Comparison of ENCODE assay signal across 11 cellular contexts in the genomic region with DNA sequence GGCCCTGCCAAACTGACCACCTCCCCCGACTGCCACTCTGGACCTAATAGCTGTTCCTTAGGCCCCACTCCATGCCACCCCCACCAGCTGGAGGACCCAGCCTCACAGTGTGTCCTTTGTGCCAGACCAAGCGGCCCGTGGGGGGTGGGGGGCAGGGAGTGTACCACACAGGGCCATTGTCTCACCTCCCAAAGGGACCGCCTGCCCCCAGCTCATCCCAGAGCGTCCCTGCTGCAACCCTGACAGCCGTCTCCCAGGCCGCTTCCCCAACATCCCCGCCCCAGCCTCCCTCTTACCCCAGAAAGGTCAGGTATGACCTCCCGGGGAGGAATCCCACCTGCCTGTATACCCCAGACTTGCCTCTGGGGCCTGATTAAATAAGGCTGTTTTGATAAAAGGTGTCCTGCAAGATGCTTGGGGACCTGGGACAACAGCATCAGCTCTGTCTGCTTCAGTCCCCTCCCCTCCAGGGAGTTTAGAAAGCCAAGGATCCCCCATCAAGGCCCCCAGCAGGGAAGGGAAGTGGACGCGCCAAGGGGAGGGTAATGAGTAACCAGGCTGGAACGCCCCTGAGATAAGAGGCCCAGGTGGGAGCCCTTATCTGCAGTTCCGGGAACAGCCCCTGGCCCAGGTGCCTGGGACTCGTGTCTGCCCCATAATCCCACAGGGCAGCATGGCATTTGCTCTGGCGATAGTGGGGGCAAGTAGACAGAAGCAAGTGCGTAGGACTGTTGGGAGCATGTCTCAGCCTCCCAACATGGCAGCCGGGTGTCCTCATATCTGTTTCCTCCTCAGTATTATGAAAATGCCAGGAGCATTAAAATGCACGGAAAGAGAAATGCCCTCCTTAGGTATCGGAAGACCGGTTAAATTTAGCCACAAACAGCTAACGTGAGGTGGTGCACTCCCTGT. TPM values are rescaled to one million over a fixed set of nuclear protein-coding genes. Genes with fewer than 3 reads are reported as not detected.
DNase-seq lines count a peak whose midpoint lies in the region; ATAC-seq and TF ChIP-seq lines count a peak whose summit lies in the region.
"Had no signal": no experiment of that assay in that cellular context is flagged by ENCODE, and none has a peak within 500 bp of the region (broad histone marks: within the 10 kb centered on the region; RNA-seq: fewer than 3 reads in every experiment).

No MANE protein-coding gene starts in this region.

- ATAC-seq in right lobe of liver, result peak; percentile 62 to 74 (median 68)
- ATAC-seq in HG02938 (IDR thresholded peaks at IDR 0.05; ENCODE audit: unreplicated experiment), result no peak
- ATAC-seq in HG03196 (IDR thresholded peaks at IDR 0.05; ENCODE audit: unreplicated experiment), result no peak
- no peak for ATAC-seq in natural killer cell treated with Interleukin-12 subunit alpha and Interleukin-12 subunit beta and Interleukin-15 and Interleukin-18, amount 100 ng/mL, for 72 hours

- H3K4me3 Mint-ChIP-seq in natural killer cell treated with Interleukin-12 subunit alpha and Interleukin-12 subunit beta and Interleukin-15 and Interleukin-18, amount 100 ng/mL, for 72 hours, result no peak overlapping the region

- intact Hi-C loops in right lobe of liver (cut with DNase I) (no loop called here), stomach (cut with DNase I; ENCODE audit: low total_unique reads) (no loop called here)

- H3K4me1 ChIP-seq in right lobe of liver (peaks cover 0 to 77% (median 48%) of the 10 kb centered on the region in 4 donors), stomach (peaks cover 57 to 76% (median 73%) of the 10 kb centered on the region in 4 donors)

- no peaks in the 10 kb centered on the region for H3K36me3 Mint-ChIP-seq in natural killer cell treated with Interleukin-12 subunit alpha and Interleukin-12 subunit beta and Interleukin-15 and Interleukin-18, amount 100 ng/mL, for 72 hours

- DNase-seq in HuH-7 (ENCODE audit: low spot score) (peak; percentile 87), caudate nucleus (lab: John Stamatoyannopoulos, UW) (peak in 58 of 61 donors; percentile 22 to 92 (median 80)), right lobe of liver (peak; percentile 81 to 90 (median 89)), stomach (peak; percentile 93)
- DNase-seq in stimulated activated CD8-positive, alpha-beta memory T cell treated with anti-CD3 and anti-CD28 coated beads, Interleukin-4, amount 100 ng/mL, for 48 hours, result no peak
- no peak for DNase-seq in natural killer cell treated with Interleukin-12 subunit alpha and Interleukin-12 subunit beta and Interleukin-15 and Interleukin-18, amount 100 ng/mL, for 72 hours (ENCODE audit: low spot score)
- DNase-seq: activated CD8-positive, alpha-beta memory T cell treated with anti-CD3 and anti-CD28 coated beads, Interleukin-2, amount 50 U/mL, for 48 hours; NCI-H1694 treated with DMSO at 0.1 percent for 48 hours; T-helper 9 cell had no signal

- no peaks in the 10 kb centered on the region for H3K27me3 Mint-ChIP-seq in natural killer cell treated with Interleukin-12 subunit alpha and Interleukin-12 subunit beta and Interleukin-15 and Interleukin-18, amount 100 ng/mL, for 72 hours

- no peak overlapping the region for H3K27ac Mint-ChIP-seq in natural killer cell treated with Interleukin-12 subunit alpha and Interleukin-12 subunit beta and Interleukin-15 and Interleukin-18, amount 100 ng/mL, for 72 hours

- H3K27me3 ChIP-seq in right lobe of liver (no peaks in the 10 kb centered on the region), stomach (no peaks in the 10 kb centered on the region)

- peak overlapping the region in 1 of 3 donors; percentile 13 for H3K4me3 ChIP-seq in right lobe of liver
- peak overlapping the region in 1 of 4 donors; percentile 5 for H3K4me3 ChIP-seq in stomach

- TF ChIP-seq CTCF in right lobe of liver (IDR thresholded peaks at IDR 0.05) (no peak), stomach (IDR thresholded peaks at IDR 0.05) (no peak)

- H3K36me3 ChIP-seq in right lobe of liver, result peaks cover 0 to 19% (median 7%) of the 10 kb centered on the region in 4 donors
- H3K36me3 ChIP-seq in stomach, result peaks cover 20 to 38% (median 30%) of the 10 kb centered on the region in 4 donors

- WGBS in right lobe of liver (ENCODE audit: insufficient coverage, low coverage, low lambda C conversion rate, missing lambda C conversion rate), result 26% methylated on average over 10 of the region's 21 CpGs
- 24 to 50% (median 34%) methylated on average over 18 to 21 of the region's 21 CpGs for WGBS in stomach, 5 donors

- H3K9me3 Mint-ChIP-seq in natural killer cell treated with Interleukin-12 subunit alpha and Interleukin-12 subunit beta and Interleukin-15 and Interleukin-18, amount 100 ng/mL, for 72 hours, result no peaks in the 10 kb centered on the region

- no peaks in the 10 kb centered on the region for H3K9me3 ChIP-seq in right lobe of liver
- H3K9me3 ChIP-seq in stomach, result no peaks in the 10 kb centered on the region

- peaks cover 16 to 18% of the 10 kb centered on the region in 2 donors for H3K4me1 Mint-ChIP-seq in natural killer cell treated with Interleukin-12 subunit alpha and Interleukin-12 subunit beta and Interleukin-15 and Interleukin-18, amount 100 ng/mL, for 72 hours (ENCODE audit: low read depth in 2 of 2)

- peak; percentile 49 for TF ChIP-seq POLR2A in right lobe of liver (IDR thresholded peaks at IDR 0.05)
- TF ChIP-seq POLR2A in stomach (IDR thresholded peaks at IDR 0.05), result peak in 1 of 4 donors; percentile 20

- TF ChIP-seq EP300 in stomach (IDR thresholded peaks at IDR 0.05), result no peak

- H3K27ac ChIP-seq in caudate nucleus (ENCODE audit: low read depth, low read length) (peak overlapping the region; percentile 89), right lobe of liver (peak overlapping the region; percentile 43 to 99 (median 68)), stomach (peak overlapping the region; percentile 89 to 100 (median 99))

RNA-seq across cellular contexts. Expression of a gene that starts 9.0 kb away (rescaled TPM):
- 100 to 1,000 TPM in 1 of 6 experiments, 10 to 100 TPM in 5; 29.2 to 117 (median 68.0) TPM for total RNA-seq in right lobe of liver
- total RNA-seq in stomach, result 100 to 1,000 TPM in 2 of 5 donors, 10 to 100 TPM in 3; 28.6 to 195 (median 66.3) TPM
- 100 to 1,000 TPM in 1 of 3 donors, 10 to 100 TPM in 2; 70.2 to 112 (median 90.1) TPM for polyA plus RNA-seq in stomach
- 1 to 10 TPM; 1.9 to 3.5 TPM for total RNA-seq in natural killer cell treated with Interleukin-12 subunit alpha and Interleukin-12 subunit beta and Interleukin-15 and Interleukin-18, amount 100 ng/mL, for 72 hours

RNA-seq across cellular contexts. Expression of a gene that starts 10.6 kb away (rescaled TPM):
- total RNA-seq in right lobe of liver (under 1 TPM in 1 of 6 experiments, not detected in 5; 0.64 TPM), stomach (1 to 10 TPM in 1 of 5 donors, not detected in 4; 4.2 TPM)
- polyA plus RNA-seq in stomach, result 1 to 10 TPM; 4.1 to 7.1 (median 5.0) TPM
- total RNA-seq in natural killer cell treated with Interleukin-12 subunit alpha and Interleukin-12 subunit beta and Interleukin-15 and Interleukin-18, amount 100 ng/mL, for 72 hours, result not detected

RNA-seq across cellular contexts. Expression of a gene that starts 39.4 kb away (rescaled TPM):
- total RNA-seq in right lobe of liver (10 to 100 TPM; 18.4 to 27.3 (median 24.1) TPM), stomach (10 to 100 TPM; 39.5 to 87.9 (median 55.6) TPM)
- 10 to 100 TPM; 30.3 to 43.6 (median 34.1) TPM for polyA plus RNA-seq in stomach
- 100 to 1,000 TPM in 1 of 2 donors, 10 to 100 TPM in 1; 85.5 to 142 TPM for total RNA-seq in natural killer cell treated with Interleukin-12 subunit alpha and Interleukin-12 subunit beta and Interleukin-15 and Interleukin-18, amount 100 ng/mL, for 72 hours

RNA-seq across cellular contexts. Expression of a gene that starts 50.0 kb away (rescaled TPM):
- total RNA-seq in right lobe of liver (10 to 100 TPM in 5 of 6 experiments, 1 to 10 TPM in 1; 9.0 to 27.8 (median 14.2) TPM), stomach (100 to 1,000 TPM in 1 of 5 donors, 10 to 100 TPM in 2, 1 to 10 TPM in 2; 5.5 to 120 (median 28.4) TPM)
- polyA plus RNA-seq in stomach, result 10 to 100 TPM; 11.3 to 17.8 (median 13.6) TPM
- total RNA-seq in natural killer cell treated with Interleukin-12 subunit alpha and Interleukin-12 subunit beta and Interleukin-15 and Interleukin-18, amount 100 ng/mL, for 72 hours, result under 1 TPM; 0.38 to 0.53 TPM

Comparison
In these comparisons a context has a peak if more than half of its experiments do, and no peak if none do; other contexts are left out.
1. DNase-seq: peak in HuH-7 (single experiment), caudate nucleus (58 of 61), right lobe of liver (3 of 3) and stomach (single experiment); none in stimulated activated CD8-positive, alpha-beta memory T cell treated with anti-CD3 and anti-CD28 coated beads, Interleukin-4, amount 100 ng/mL, for 48 hours (single experiment) and natural killer cell treated with Interleukin-12 subunit alpha and Interleukin-12 subunit beta and Interleukin-15 and Interleukin-18, amount 100 ng/mL, for 72 hours (single experiment).
2. ATAC-seq: peak in right lobe of liver (4 of 4); none in HG02938 (single experiment), HG03196 (single experiment) and natural killer cell treated with Interleukin-12 subunit alpha and Interleukin-12 subunit beta and Interleukin-15 and Interleukin-18, amount 100 ng/mL, for 72 hours (0 of 2).
3. RNA of a gene that starts 9.0 kb away (total RNA-seq): 29.2 to 117 TPM in right lobe of liver and 28.6 to 195 TPM in stomach; 1.9 to 3.5 TPM in natural killer cell treated with Interleukin-12 subunit alpha and Interleukin-12 subunit beta and Interleukin-15 and Interleukin-18, amount 100 ng/mL, for 72 hours; every median in the first group is over 4 times any median in the second.
4. Peak in every context shown above with its lines, with median percentiles within 50 percentile points of each other: H3K27ac ChIP-seq.